Comparison of ENCODE assay signal across 10 cellular contexts in the genomic region with DNA sequence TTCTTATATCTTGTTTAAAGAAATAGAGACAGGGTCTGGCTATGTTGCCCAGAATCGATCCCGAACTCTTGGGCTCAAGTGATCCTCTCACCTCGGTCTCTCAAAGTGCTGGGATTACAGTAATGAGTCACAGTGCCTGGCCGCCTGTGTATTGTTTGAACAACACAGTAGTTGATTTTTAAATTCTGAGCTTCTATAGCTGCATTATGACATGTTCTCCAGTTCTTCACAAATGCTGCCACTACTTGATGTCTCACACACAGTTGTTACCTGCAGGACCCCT. TPM values are rescaled to one million over a fixed set of nuclear protein-coding genes. Genes with fewer than 3 reads are reported as not detected.
DNase-seq lines count a peak whose midpoint lies in the region; ATAC-seq and TF ChIP-seq lines count a peak whose summit lies in the region.
"Had no signal": no experiment of that assay in that cellular context is flagged by ENCODE, and none has a peak within 500 bp of the region (broad histone marks: within the 10 kb centered on the region; RNA-seq: fewer than 3 reads in every experiment).

No MANE protein-coding gene starts in this region.

- no peak for TF ChIP-seq CTCF in gastroesophageal sphincter (IDR thresholded peaks at IDR 0.05)

- H3K4me3 ChIP-seq in adipocyte (ENCODE audit: low read length), result peak overlapping the region; percentile 5
- no peak overlapping the region for H3K4me3 ChIP-seq in gastroesophageal sphincter
- no peak overlapping the region for H3K4me3 ChIP-seq in skin epidermis

- no peak overlapping the region for H3K27ac Mint-ChIP-seq in natural killer cell treated with Interleukin-12 subunit alpha and Interleukin-12 subunit beta and Interleukin-15 and Interleukin-18, amount 100 ng/mL, for 72 hours

- H3K36me3 ChIP-seq in adipocyte (ENCODE audit: control insufficient read depth, insufficient read depth, low read length, severe bottlenecking), result no peaks in the 10 kb centered on the region
- H3K36me3 ChIP-seq in gastroesophageal sphincter, result no peaks in the 10 kb centered on the region

- H3K9me3 ChIP-seq in adipocyte (ENCODE audit: control insufficient read depth, low read length), result no peaks in the 10 kb centered on the region
- H3K9me3 ChIP-seq in gastroesophageal sphincter, result no peaks in the 10 kb centered on the region

- peaks cover 0 to 2% of the 10 kb centered on the region in 2 donors for H3K4me1 Mint-ChIP-seq in natural killer cell treated with Interleukin-12 subunit alpha and Interleukin-12 subunit beta and Interleukin-15 and Interleukin-18, amount 100 ng/mL, for 72 hours (ENCODE audit: low read depth in 2 of 2)

- DNase-seq in HCEC 1CT (peak; percentile 62), adipocyte (ENCODE audit: low read depth) (peak; percentile 48), retina (no peak), ACHN (no peak)
- no peak for DNase-seq in natural killer cell treated with Interleukin-12 subunit alpha and Interleukin-12 subunit beta and Interleukin-15 and Interleukin-18, amount 100 ng/mL, for 72 hours (ENCODE audit: low spot score)
- DNase-seq: DND-41, T1000 had no signal

- H3K4me1 ChIP-seq in adipocyte (ENCODE audit: control insufficient read depth, insufficient read depth, low read length) (peaks cover 28% of the 10 kb centered on the region), gastroesophageal sphincter (peaks cover 3 to 23% (median 6%) of the 10 kb centered on the region in 3 donors)

- no peak for TF ChIP-seq EP300 in gastroesophageal sphincter (IDR thresholded peaks at IDR 0.05)

- H3K27ac ChIP-seq in gastroesophageal sphincter, result peak overlapping the region in 3 of 4 donors; percentile 67 to 73 (median 67)
- peak overlapping the region in 14 of 21 experiments; percentile 3 to 66 (median 44) for H3K27ac ChIP-seq in skin epidermis

- no peak overlapping the region for H3K4me3 Mint-ChIP-seq in natural killer cell treated with Interleukin-12 subunit alpha and Interleukin-12 subunit beta and Interleukin-15 and Interleukin-18, amount 100 ng/mL, for 72 hours

- H3K36me3 Mint-ChIP-seq in natural killer cell treated with Interleukin-12 subunit alpha and Interleukin-12 subunit beta and Interleukin-15 and Interleukin-18, amount 100 ng/mL, for 72 hours, result no peaks in the 10 kb centered on the region

- in situ Hi-C loops in ACHN (cut with HindIII; ENCODE audit: low pct_ligation_motif_present, low pct_unique_long_range_greater_than_20kb, low sequenced_read_pairs), result loop anchor here (25.0 kb wide), 1 partner anchor 198 kb away; no protein-coding TSS in a partner anchor

- no peak for TF ChIP-seq POLR2A in gastroesophageal sphincter (IDR thresholded peaks at IDR 0.05)

- H3K27me3 Mint-ChIP-seq in natural killer cell treated with Interleukin-12 subunit alpha and Interleukin-12 subunit beta and Interleukin-15 and Interleukin-18, amount 100 ng/mL, for 72 hours, result peaks cover 0 to 9% of the 10 kb centered on the region in 2 donors

- WGBS in gastroesophageal sphincter (ENCODE audit: low coverage in 1 of 2), 2 donors, result 73% methylated on average over 4 of the region's 4 CpGs; no CpG with 5 or more reads in 1 of the 2 donors

- ATAC-seq in gastroesophageal sphincter (no peak), HG03196 (IDR thresholded peaks at IDR 0.05; ENCODE audit: unreplicated experiment) (no peak)
- no peak for ATAC-seq in natural killer cell treated with Interleukin-12 subunit alpha and Interleukin-12 subunit beta and Interleukin-15 and Interleukin-18, amount 100 ng/mL, for 72 hours

- H3K27me3 ChIP-seq in adipocyte (replicated peaks; ENCODE audit: control insufficient read depth, insufficient read depth, low read length) (no peaks in the 10 kb centered on the region), gastroesophageal sphincter (no peaks in the 10 kb centered on the region)

- no peaks in the 10 kb centered on the region for H3K9me3 Mint-ChIP-seq in natural killer cell treated with Interleukin-12 subunit alpha and Interleukin-12 subunit beta and Interleukin-15 and Interleukin-18, amount 100 ng/mL, for 72 hours

- peak overlapping the region; percentile 17 for H3K9ac ChIP-seq in adipocyte (ENCODE audit: low read length)

RNA-seq across cellular contexts. Expression of gene RHOB, which starts 7.7 kb away (rescaled TPM):
- 1,000 to 10,000 TPM; 1,174 to 1,482 (median 1,322) TPM for total RNA-seq in gastroesophageal sphincter
- total RNA-seq in natural killer cell treated with Interleukin-12 subunit alpha and Interleukin-12 subunit beta and Interleukin-15 and Interleukin-18, amount 100 ng/mL, for 72 hours, result 10 to 100 TPM; 12.1 to 26.8 TPM

Comparison
In these comparisons a context has a peak if more than half of its experiments do, and no peak if none do; other contexts are left out.
1. DNase-seq: peak in HCEC 1CT (single experiment) and adipocyte (single experiment); none in retina (single experiment), natural killer cell treated with Interleukin-12 subunit alpha and Interleukin-12 subunit beta and Interleukin-15 and Interleukin-18, amount 100 ng/mL, for 72 hours (single experiment) and ACHN (single experiment).
2. RNA of gene RHOB, which starts 7.7 kb away (total RNA-seq): 1,174 to 1,482 TPM in gastroesophageal sphincter; 12.1 to 26.8 TPM in natural killer cell treated with Interleukin-12 subunit alpha and Interleukin-12 subunit beta and Interleukin-15 and Interleukin-18, amount 100 ng/mL, for 72 hours; every median in the first group is over 10 times any median in the second.